In genomic region chr9:114513050-114513951, GRCh38 we compare ENCODE assay signal across 18 cellular contexts. TPM values are rescaled to one million over a fixed set of nuclear protein-coding genes. Genes with fewer than 3 reads are reported as not detected.
A peak's percentile ranks its signal among the peaks of the same experiment; 100 is the strongest.
DNase-seq lines count a peak whose midpoint lies in the region; ATAC-seq and TF ChIP-seq lines count a peak whose summit lies in the region.
"Had no signal": no experiment of that assay in that cellular context is flagged by ENCODE, and none has a peak within 500 bp of the region (broad histone marks: within the 10 kb centered on the region; RNA-seq: fewer than 3 reads in every experiment).

No MANE protein-coding gene starts in this region.

- no peaks in the 10 kb centered on the region for H3K23me2 ChIP-seq in H9 (ENCODE audit: insufficient read length, low read depth, low read length, poor library complexity, severe bottlenecking)

- H4K5ac ChIP-seq in H9 (ENCODE audit: insufficient read length, low read depth, low read length) = no peak overlapping the region

- no peak overlapping the region for H3K56ac ChIP-seq in H9 (ENCODE audit: insufficient read length, low read depth, low read length)

- H3K79me2 ChIP-seq in mammary epithelial cell (ENCODE audit: insufficient read depth, low read length) = no peaks in the 10 kb centered on the region
- no peaks in the 10 kb centered on the region for H3K79me2 ChIP-seq in H9 (ENCODE audit: insufficient read depth, low read length)

- ATAC-seq in HG02981 (IDR thresholded peaks at IDR 0.05; ENCODE audit: unreplicated experiment) = no peak
- ATAC-seq: heart left ventricle, upper lobe of right lung had no signal

- H3K14ac ChIP-seq in H9 (ENCODE audit: insufficient read depth, low read length) = no peak overlapping the region

- H3K4me1 Mint-ChIP-seq in MCF 10A (ENCODE audit: insufficient read depth, unreplicated experiment) (peaks cover 8% of the 10 kb centered on the region), endodermal cell (peaks cover 13% of the 10 kb centered on the region), H9 (peaks cover 9 to 11% of the 10 kb centered on the region in 2 experiments)
- H3K4me1 Mint-ChIP-seq: neural crest cell had no signal

- no peak overlapping the region for H3K4me3 Mint-ChIP-seq in MCF 10A (ENCODE audit: unreplicated experiment)
- H3K4me3 Mint-ChIP-seq in endodermal cell = no peak overlapping the region
- no peak overlapping the region; a peak in 1 of 5 replicates for H3K4me3 Mint-ChIP-seq in H9
- H3K4me3 Mint-ChIP-seq: activated T-cell treated with anti-CD3 and anti-CD28 coated beads, Interleukin-2, amount 50 U/mL, for 4 hours; memory B cell; neural crest cell had no signal

- H3K4me1 ChIP-seq in mammary epithelial cell (ENCODE audit: insufficient read depth, low read length) = no peaks in the 10 kb centered on the region
- H3K4me1 ChIP-seq in SJCRH30 = peaks cover 12% of the 10 kb centered on the region
- H3K4me1 ChIP-seq in endodermal cell (ENCODE audit: control insufficient read depth, insufficient read depth, low read length) = peaks cover 7% of the 10 kb centered on the region
- H3K4me1 ChIP-seq in H9 (ENCODE audit: insufficient read depth, low read length) = no peaks in the 10 kb centered on the region
- H3K4me1 ChIP-seq: upper lobe of right lung had no signal

- dilution Hi-C loops in mammary epithelial cell (cut with HindIII; ENCODE audit: low sequenced_read_pairs) = no loop called here

- H4K20me1 ChIP-seq in mammary epithelial cell (ENCODE audit: insufficient read depth, low read length) (no peaks in the 10 kb centered on the region), H9 (ENCODE audit: control insufficient read depth, insufficient read depth, insufficient read length) (no peaks in the 10 kb centered on the region)

- no peak overlapping the region for H2AK5ac ChIP-seq in H9 (ENCODE audit: insufficient read length, low read length)

- no peaks in the 10 kb centered on the region for H3K79me1 ChIP-seq in H9 (ENCODE audit: insufficient read depth, low read depth, low read length, poor library complexity, severe bottlenecking)

- H2AFZ ChIP-seq in mammary epithelial cell (ENCODE audit: low read depth, low read length) (no peak overlapping the region), H9 (ENCODE audit: low read length) (no peak overlapping the region)

- H4K91ac ChIP-seq in H9 (ENCODE audit: insufficient read length, low read depth, low read length) = no peak overlapping the region

- H2BK120ac ChIP-seq in H9 (ENCODE audit: low read depth, low read length, poor library complexity, severe bottlenecking) = no peak overlapping the region

- no peak for TF ChIP-seq CTCF in MCF 10A (IDR thresholded peaks at IDR 0.05; ENCODE audit: unreplicated experiment)
- no peak for TF ChIP-seq CTCF in mammary epithelial cell (conservative IDR thresholded peaks at IDR 0.05 in 1 of 2, IDR thresholded peaks at IDR 0.05 in 1 of 2; ENCODE audit: extremely low read depth in 1 of 2, insufficient read depth in 1 of 2, low read depth in 1 of 2, low read length in 2 of 2)
- TF ChIP-seq CTCF in endodermal cell (conservative IDR thresholded peaks at IDR 0.05) = peak; percentile 39
- TF ChIP-seq CTCF in H9 (conservative IDR thresholded peaks at IDR 0.05) = no peak

- H2BK5ac ChIP-seq in H9 (ENCODE audit: insufficient read length, low read length) = no peak overlapping the region

- intact Hi-C loops in MCF 10A (cut with micrococcal nuclease) = no loop called here
- intact Hi-C loops in mammary epithelial cell (cut with micrococcal nuclease) = no loop called here

- H2BK20ac ChIP-seq in H9 (ENCODE audit: low read depth, low read length, poor library complexity, severe bottlenecking) = no peak overlapping the region

- POLR2A ChIA-PET in MCF 10A (lab: Yijun Ruan, JAX) = interaction anchor here (0.6 to 0.7 kb wide), 2 partner anchors 180 to 407 kb away, joined by 3 read pairs; no protein-coding TSS in a partner anchor

- no peak overlapping the region for H3K27ac Mint-ChIP-seq in MCF 10A (ENCODE audit: low read depth, unreplicated experiment)
- no peak overlapping the region for H3K27ac Mint-ChIP-seq in endodermal cell
- H3K27ac Mint-ChIP-seq in H9 = peak overlapping the region in 1 of 3 experiments; percentile 1; a peak in 1 of 7 replicates
- H3K27ac Mint-ChIP-seq: memory B cell had no signal

- H3K27ac ChIP-seq in mammary epithelial cell (ENCODE audit: insufficient read depth, low read depth, low read length) (no peak overlapping the region), SJCRH30 (no peak overlapping the region), endodermal cell (ENCODE audit: low read depth, low read length) (no peak overlapping the region), H9 (ENCODE audit: insufficient read length, low read depth, low read length) (no peak overlapping the region)
- H3K27ac ChIP-seq: heart left ventricle, upper lobe of right lung had no signal

- H2BK15ac ChIP-seq in H9 (ENCODE audit: low read depth, low read length) = no peak overlapping the region

- H3K27me3 Mint-ChIP-seq in MCF 10A (ENCODE audit: insufficient read depth, unreplicated experiment) (peaks cover 29% of the 10 kb centered on the region), endodermal cell (ENCODE audit: insufficient read depth) (peaks cover 61% of the 10 kb centered on the region), H9 (ENCODE audit: low read depth) (peaks cover 80% of the 10 kb centered on the region)

- H3K4me2 ChIP-seq in mammary epithelial cell (ENCODE audit: insufficient read depth, low read depth, low read length) (no peak overlapping the region), H9 (ENCODE audit: insufficient read depth, insufficient read length, low read length) (no peak overlapping the region)
- H3K4me2 ChIP-seq: SK-N-SH had no signal

- H3K9ac ChIP-seq in mammary epithelial cell (ENCODE audit: insufficient read depth, low read length) = no peak overlapping the region
- H3K9ac ChIP-seq in endodermal cell (ENCODE audit: extremely low read depth, low read length, poor library complexity, severe bottlenecking) = no peak overlapping the region
- H3K9ac ChIP-seq in H9 (ENCODE audit: extremely low read depth, insufficient read length, low read length) = no peak overlapping the region
- H3K9ac ChIP-seq: SK-N-SH had no signal

- no peaks in the 10 kb centered on the region for H3K9me3 ChIP-seq in mammary epithelial cell (replicated peaks; ENCODE audit: insufficient read depth, low read length)
- no peaks in the 10 kb centered on the region; the same call in 1 of the 2 replicates for H3K9me3 ChIP-seq in SJCRH30 (replicated peaks)
- H3K9me3 ChIP-seq in endodermal cell (ENCODE audit: control insufficient read depth, low read length) = no peaks in the 10 kb centered on the region
- H3K9me3 ChIP-seq in H9 (ENCODE audit: control insufficient read depth, low read depth, low read length) = no peaks in the 10 kb centered on the region
- H3K9me3 ChIP-seq: heart left ventricle, MG63, SK-N-SH, upper lobe of right lung had no signal

- H3T11ph ChIP-seq in H9 (ENCODE audit: low read length) = no peak overlapping the region

- H3K36me3 ChIP-seq in mammary epithelial cell (ENCODE audit: insufficient read depth, low read length) (no peaks in the 10 kb centered on the region), SJCRH30 (no peaks in the 10 kb centered on the region), endodermal cell (ENCODE audit: control insufficient read depth, insufficient read depth, low read length) (no peaks in the 10 kb centered on the region)
- H3K36me3 ChIP-seq: heart left ventricle, MG63, upper lobe of right lung had no signal

- no peaks in the 10 kb centered on the region for H3K9me3 Mint-ChIP-seq in MCF 10A (ENCODE audit: unreplicated experiment)
- H3K9me3 Mint-ChIP-seq in endodermal cell = no peaks in the 10 kb centered on the region
- H3K9me3 Mint-ChIP-seq in H9 = no peaks in the 10 kb centered on the region
- H3K9me3 Mint-ChIP-seq: activated T-cell treated with anti-CD3 and anti-CD28 coated beads, Interleukin-2, amount 50 U/mL, for 4 hours; memory B cell; neural crest cell had no signal

- H3K36me3 Mint-ChIP-seq in MCF 10A (ENCODE audit: insufficient read depth, unreplicated experiment) (no peaks in the 10 kb centered on the region), endodermal cell (ENCODE audit: low read depth) (no peaks in the 10 kb centered on the region), H9 (ENCODE audit: insufficient read depth in 1 of 3, low read depth in 3 of 3) (no peaks in the 10 kb centered on the region; a peak in 1 of 7 replicates)

- H3K27me3 ChIP-seq in mammary epithelial cell (ENCODE audit: insufficient read depth, low read length) = no peaks in the 10 kb centered on the region
- H3K27me3 ChIP-seq in SJCRH30 = peaks cover 18% of the 10 kb centered on the region
- H3K27me3 ChIP-seq in endodermal cell (ENCODE audit: control insufficient read depth, insufficient read depth, low read length, poor library complexity, severe bottlenecking) = peaks cover 25% of the 10 kb centered on the region
- no peaks in the 10 kb centered on the region for H3K27me3 ChIP-seq in H9 (ENCODE audit: insufficient read depth, low read length)
- H3K27me3 ChIP-seq: MG63 had no signal

- no peak overlapping the region for H3K18ac ChIP-seq in H9 (ENCODE audit: insufficient read length, low read depth, low read length)

- CTCF ChIA-PET in MCF 10A (lab: Yijun Ruan, JAX) (interaction anchor here (0.7 to 7.1 kb wide), 2 partner anchors 78 to 577 kb away, joined by 3 to 54 read pairs; no protein-coding TSS in a partner anchor), mammary epithelial cell (lab: Charles Lee; ENCODE audit: low non-redundant PET) (no interaction called here)

- WGBS in mammary epithelial cell (ENCODE audit: low coverage, missing lambda C conversion rate) = 88% methylated on average over 10 of the region's 10 CpGs
- WGBS in endodermal cell (ENCODE audit: insufficient coverage in 1 of 2, insufficient read length in 1 of 2), 2 experiments = 91 to 95% methylated on average over 7 to 10 of the region's 10 CpGs
- WGBS in H9 (ENCODE audit: extremely low coverage, insufficient read length, low lambda C conversion rate) = no CpG with 5 or more reads among the region's 10 CpGs

- in situ Hi-C loops in mammary epithelial cell (cut with MboI; ENCODE audit: low sequenced_read_pairs in 2 of 2) = no loop called here

- no peak overlapping the region for H3K4ac ChIP-seq in H9 (ENCODE audit: low read depth, low read length)

- no TSS peak for BruUV-seq in MCF 10A (replicated peaks; lab: Mats Ljungman, UMichigan)
- BruUV-seq in mammary epithelial cell (replicated peaks; lab: Mats Ljungman, UMichigan) = no TSS peak

- no peak overlapping the region for H4K8ac ChIP-seq in H9 (replicated peaks; ENCODE audit: insufficient read length, low read depth, low read length)

- no peak overlapping the region for H2BK12ac ChIP-seq in H9 (ENCODE audit: insufficient read length, low read depth, low read length)

- peak; percentile 22 for DNase-seq in MCF 10A (ENCODE audit: unreplicated experiment)
- no peak for DNase-seq in mammary epithelial cell
- peak; percentile 25 to 34 for DNase-seq in SJCRH30
- no peak for DNase-seq in endodermal cell
- DNase-seq in putamen (ENCODE audit: low spot score) = no peak
- no peak for DNase-seq in H9
- no peak for DNase-seq in stimulated activated CD4-positive, alpha-beta T cell treated with anti-CD3 and anti-CD28 coated beads, Interleukin-15, amount 100 ng/mL, for 24 hours
- DNase-seq: activated T-cell treated with anti-CD3 and anti-CD28 coated beads, Interleukin-2, amount 50 U/mL, for 4 hours; heart left ventricle; MG63; NCI-H1930; NCI-H524 treated with DMSO at 0.1 percent for 48 hours; SK-N-SH; stimulated activated naive CD4-positive, alpha-beta T cell treated with Interleukin-2 at 50 U/mL for 16 hours; upper lobe of right lung had no signal

- H3K23ac ChIP-seq in H9 (ENCODE audit: insufficient read length, low read depth, low read length) = no peak overlapping the region

- H3K4me3 ChIP-seq in mammary epithelial cell (replicated peaks in 1 of 3; ENCODE audit: insufficient read depth in 1 of 3, low read depth in 2 of 3, low read length in 3 of 3) (no peak overlapping the region), SJCRH30 (no peak overlapping the region), endodermal cell (ENCODE audit: low read length) (no peak overlapping the region)
- H3K4me3 ChIP-seq: heart left ventricle, MG63, upper lobe of right lung had no signal

RNA-seq across cellular contexts. Expression of gene WHRN, which starts 8.0 kb away (rescaled TPM):
- total RNA-seq in MCF 10A (2022) = 9.4 and 12.8 TPM in 2 replicates
- 1 to 10 TPM; 3.2 to 9.7 TPM for total RNA-seq in mammary epithelial cell
- polyA plus RNA-seq in mammary epithelial cell = 1.9 TPM
- 5.3 TPM for polyA minus RNA-seq in mammary epithelial cell
- 2.5 and 3.1 TPM in 2 replicates for total RNA-seq in SJCRH30 (2014; rRNA removed; shearing (Covaris generic))
- 10 to 100 TPM in 1 of 2 donors, 1 to 10 TPM in 1; 7.0 to 12.8 TPM for total RNA-seq in endodermal cell
- 17.9 TPM for polyA plus RNA-seq in endodermal cell (2013, experiment 1 of 2)
- 16.1 TPM for polyA plus RNA-seq in endodermal cell (2013, experiment 2 of 2)
- total RNA-seq in H9 (2021) = 2.2 and 2.3 TPM in 2 replicates

Comparison
In these comparisons a context has a peak if more than half of its experiments do, and no peak if none do; other contexts are left out.
1. DNase-seq: peak in MCF 10A (single experiment) and SJCRH30 (2 of 2); none in mammary epithelial cell (single experiment), endodermal cell (single experiment), putamen (single experiment), H9 (single experiment) and stimulated activated CD4-positive, alpha-beta T cell treated with anti-CD3 and anti-CD28 coated beads, Interleukin-15, amount 100 ng/mL, for 24 hours (single experiment).